Comparison of ENCODE assay signal across 9 cellular contexts in genomic region chr9:126516561-126516935, GRCh38.
DNase-seq lines count a peak whose midpoint lies in the region; ATAC-seq and TF ChIP-seq lines count a peak whose summit lies in the region.
"Had no signal": no experiment of that assay in that cellular context is flagged by ENCODE, and none has a peak within 500 bp of the region (broad histone marks: within the 10 kb centered on the region; RNA-seq: fewer than 3 reads in every experiment).

No MANE protein-coding gene starts in this region.

- H3K4me1 ChIP-seq in BLaER1 (peaks cover 12% of the 10 kb centered on the region; the same call in 1 of the 2 replicates), KMS-11 (ENCODE audit: low read depth, poor library complexity, severe bottlenecking) (peaks cover 54% of the 10 kb centered on the region)

- no peak for TF ChIP-seq CTCF in KMS-11 (conservative IDR thresholded peaks at IDR 0.05; ENCODE audit: low read depth, low read length)
- no peak for TF ChIP-seq CTCF in nephron (IDR thresholded peaks at IDR 0.05; ENCODE audit: unreplicated experiment in 3 of 3)

- H4K20me1 ChIP-seq in BLaER1: peaks cover 27% of the 10 kb centered on the region
- H4K20me1 ChIP-seq in KMS-11 (ENCODE audit: insufficient read depth): no peaks in the 10 kb centered on the region

- peaks cover 38% of the 10 kb centered on the region for H3K4me1 Mint-ChIP-seq in central memory CD8-positive, alpha-beta T cell
- peaks cover 64% of the 10 kb centered on the region for H3K4me1 Mint-ChIP-seq in nephron

- H3K4me3 ChIP-seq in BLaER1 (no peak overlapping the region), KMS-11 (IDR thresholded peaks at IDR 0.05; ENCODE audit: insufficient read depth, low read depth, low read length) (no peak overlapping the region)

- no peaks in the 10 kb centered on the region for H3K9me3 Mint-ChIP-seq in central memory CD8-positive, alpha-beta T cell
- H3K9me3 Mint-ChIP-seq in nephron: no peaks in the 10 kb centered on the region

- H3K36me3 ChIP-seq in BLaER1 (no peaks in the 10 kb centered on the region), KMS-11 (ENCODE audit: insufficient read depth) (no peaks in the 10 kb centered on the region)

- H3K27ac Mint-ChIP-seq in central memory CD8-positive, alpha-beta T cell (ENCODE audit: low read depth): peak overlapping the region; percentile 88
- peak overlapping the region in 1 of 3 experiments; percentile 21 for H3K27ac Mint-ChIP-seq in nephron

- peaks cover 15% of the 10 kb centered on the region for H3K36me3 Mint-ChIP-seq in central memory CD8-positive, alpha-beta T cell (ENCODE audit: insufficient read depth)
- H3K36me3 Mint-ChIP-seq in nephron (ENCODE audit: low read depth): no peaks in the 10 kb centered on the region

- H3K9ac ChIP-seq in BLaER1 (no peak overlapping the region), KMS-11 (peak overlapping the region; percentile 31; the same call in 1 of the 2 replicates)

- no peak for DNase-seq in central memory CD8-positive, alpha-beta T cell (ENCODE audit: low spot score in 2 of 2)
- no peak for DNase-seq in DMS79 treated with DMSO at 0.1 percent for 48 hours (lab: John Stamatoyannopoulos, UW)
- DNase-seq in occipital lobe (lab: John Stamatoyannopoulos, UW): no peak
- no peak for DNase-seq in NK-92 treated with Interleukin-12 subunit alpha and Interleukin-12 subunit beta, amount 100 ng/mL, for 24 hours (lab: John Stamatoyannopoulos, UW)
- no peak for DNase-seq in NCI-H1436 treated with DMSO at 0.1 percent for 48 hours (lab: John Stamatoyannopoulos, UW)
- DNase-seq: activated CD8-positive, alpha-beta memory T cell treated with anti-CD3 and anti-CD28 coated beads, Interleukin-2, amount 50 U/mL, for 4 hours had no signal

- no peak for ATAC-seq in central memory CD8-positive, alpha-beta T cell (replicated peaks; ENCODE audit: extremely low read depth, poor library complexity, severe bottlenecking)

- no peaks in the 10 kb centered on the region for H3K79me2 ChIP-seq in KMS-11 (ENCODE audit: insufficient read depth, low read depth)

- H3K4me2 ChIP-seq in BLaER1 (peak overlapping the region; percentile 63; the same call in 1 of the 2 replicates), KMS-11 (peak overlapping the region; percentile 75)

- no peaks in the 10 kb centered on the region for H3K9me3 ChIP-seq in BLaER1

- H3K27me3 ChIP-seq in BLaER1 (peaks cover 82% of the 10 kb centered on the region), KMS-11 (ENCODE audit: insufficient read depth, low read depth) (no peaks in the 10 kb centered on the region)

- H2AFZ ChIP-seq in KMS-11 (ENCODE audit: low read depth): peak overlapping the region; percentile 46; the same call in 1 of the 2 replicates

- H3K27me3 Mint-ChIP-seq in central memory CD8-positive, alpha-beta T cell: peaks cover 20% of the 10 kb centered on the region
- peaks cover 90% of the 10 kb centered on the region for H3K27me3 Mint-ChIP-seq in nephron (ENCODE audit: low read depth)

- H3K27ac ChIP-seq in BLaER1 (no peak overlapping the region), KMS-11 (peak overlapping the region; percentile 55; the same call in 1 of the 2 replicates)

- peak overlapping the region; percentile 85 for H3K4me3 Mint-ChIP-seq in central memory CD8-positive, alpha-beta T cell
- H3K4me3 Mint-ChIP-seq in nephron: peak overlapping the region in 2 of 3 experiments; percentile 38 to 56
